ENCODE assay signal across 1 cellular context in the genomic region with DNA sequence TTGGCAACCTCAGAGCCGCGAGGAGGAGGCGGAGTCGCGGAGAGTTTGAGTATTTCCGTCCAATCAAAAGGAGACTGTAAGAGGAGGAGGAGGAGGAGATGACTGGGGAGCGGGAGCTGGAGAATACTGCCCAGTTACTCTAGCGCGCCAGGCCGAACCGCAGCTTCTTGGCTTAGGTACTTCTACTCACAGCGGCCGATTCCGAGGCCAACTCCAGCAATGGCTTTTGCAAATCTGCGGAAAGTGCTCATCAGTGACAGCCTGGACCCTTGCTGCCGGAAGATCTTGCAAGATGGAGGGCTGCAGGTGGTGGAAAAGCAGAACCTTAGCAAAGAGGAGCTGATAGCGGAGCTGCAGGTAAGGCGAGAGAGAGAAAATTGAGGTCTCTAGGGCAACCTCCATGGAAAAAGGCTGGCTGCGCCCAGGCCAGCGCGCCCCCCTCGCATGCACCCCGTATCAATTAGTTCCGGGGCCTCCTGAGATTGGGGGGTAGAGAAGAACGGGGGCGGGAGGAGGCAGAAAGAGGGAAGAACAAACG.
TF ChIP-seq lines count a peak whose summit lies in the region.

A gene (plus strand): TSS at position 131 of the 538 bp plus-strand sequence. CDS start 89 bp downstream, at position 220.

TF ChIP-seq in K562, 482 proteins besides CTCF, POLR2A, EP300 and RAD21 (continued from another document and continues in another):
- TF ChIP-seq, protein P1, sequence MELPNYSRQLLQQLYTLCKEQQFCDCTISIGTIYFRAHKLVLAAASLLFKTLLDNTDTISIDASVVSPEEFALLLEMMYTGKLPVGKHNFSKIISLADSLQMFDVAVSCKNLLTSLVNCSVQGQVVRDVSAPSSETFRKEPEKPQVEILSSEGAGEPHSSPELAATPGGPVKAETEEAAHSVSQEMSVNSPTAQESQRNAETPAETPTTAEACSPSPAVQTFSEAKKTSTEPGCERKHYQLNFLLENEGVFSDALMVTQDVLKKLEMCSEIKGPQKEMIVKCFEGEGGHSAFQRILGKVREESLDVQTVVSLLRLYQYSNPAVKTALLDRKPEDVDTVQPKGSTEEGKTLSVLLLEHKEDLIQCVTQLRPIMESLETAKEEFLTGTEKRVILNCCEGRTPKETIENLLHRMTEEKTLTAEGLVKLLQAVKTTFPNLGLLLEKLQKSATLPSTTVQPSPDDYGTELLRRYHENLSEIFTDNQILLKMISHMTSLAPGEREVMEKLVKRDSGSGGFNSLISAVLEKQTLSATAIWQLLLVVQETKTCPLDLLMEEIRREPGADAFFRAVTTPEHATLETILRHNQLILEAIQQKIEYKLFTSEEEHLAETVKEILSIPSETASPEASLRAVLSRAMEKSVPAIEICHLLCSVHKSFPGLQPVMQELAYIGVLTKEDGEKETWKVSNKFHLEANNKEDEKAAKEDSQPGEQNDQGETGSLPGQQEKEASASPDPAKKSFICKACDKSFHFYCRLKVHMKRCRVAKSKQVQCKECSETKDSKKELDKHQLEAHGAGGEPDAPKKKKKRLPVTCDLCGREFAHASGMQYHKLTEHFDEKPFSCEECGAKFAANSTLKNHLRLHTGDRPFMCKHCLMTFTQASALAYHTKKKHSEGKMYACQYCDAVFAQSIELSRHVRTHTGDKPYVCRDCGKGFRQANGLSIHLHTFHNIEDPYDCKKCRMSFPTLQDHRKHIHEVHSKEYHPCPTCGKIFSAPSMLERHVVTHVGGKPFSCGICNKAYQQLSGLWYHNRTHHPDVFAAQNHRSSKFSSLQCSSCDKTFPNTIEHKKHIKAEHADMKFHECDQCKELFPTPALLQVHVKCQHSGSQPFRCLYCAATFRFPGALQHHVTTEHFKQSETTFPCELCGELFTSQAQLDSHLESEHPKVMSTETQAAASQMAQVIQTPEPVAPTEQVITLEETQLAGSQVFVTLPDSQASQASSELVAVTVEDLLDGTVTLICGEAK (IDR thresholded peaks at IDR 0.05): peak; percentile 50; the same call in 1 of the 2 replicates
- TF ChIP-seq, protein P1 (CRISPR knock-in tag; IDR thresholded peaks at IDR 0.05): no peak
- TF ChIP-seq TBP (optimal IDR thresholded peaks at IDR 0.05; ENCODE audit: low read depth, low read length): peak; percentile 58
- no peak for TF ChIP-seq MCM3 (IDR thresholded peaks at IDR 0.05)
- 0 out of 2 replicates have a peak, but pooled peaks have one; percentile 54 for TF ChIP-seq CBX1 (IDR thresholded peaks at IDR 0.05; ENCODE audit: low read depth)
- no peak for TF ChIP-seq HDAC6 (IDR thresholded peaks at IDR 0.05; ENCODE audit: low read depth, low read length)
- no peak for TF ChIP-seq MTF1 (CRISPR knock-in tag; IDR thresholded peaks at IDR 0.05; ENCODE audit: borderline replicate concordance)
- TF ChIP-seq DDX20 (tag; IDR thresholded peaks at IDR 0.05; ENCODE audit: low read depth): no peak
- TF ChIP-seq ZNF717 (CRISPR knock-in tag; IDR thresholded peaks at IDR 0.05): no peak
- TF ChIP-seq SMAD1 (IDR thresholded peaks at IDR 0.05; ENCODE audit: low read depth, low read length, partially characterized antibody): peak; percentile 71
- TF ChIP-seq, protein P2, sequence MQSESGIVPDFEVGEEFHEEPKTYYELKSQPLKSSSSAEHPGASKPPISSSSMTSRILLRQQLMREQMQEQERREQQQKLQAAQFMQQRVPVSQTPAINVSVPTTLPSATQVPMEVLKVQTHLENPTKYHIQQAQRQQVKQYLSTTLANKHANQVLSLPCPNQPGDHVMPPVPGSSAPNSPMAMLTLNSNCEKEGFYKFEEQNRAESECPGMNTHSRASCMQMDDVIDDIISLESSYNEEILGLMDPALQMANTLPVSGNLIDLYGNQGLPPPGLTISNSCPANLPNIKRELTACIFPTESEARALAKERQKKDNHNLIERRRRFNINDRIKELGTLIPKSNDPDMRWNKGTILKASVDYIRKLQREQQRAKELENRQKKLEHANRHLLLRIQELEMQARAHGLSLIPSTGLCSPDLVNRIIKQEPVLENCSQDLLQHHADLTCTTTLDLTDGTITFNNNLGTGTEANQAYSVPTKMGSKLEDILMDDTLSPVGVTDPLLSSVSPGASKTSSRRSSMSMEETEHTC (IDR thresholded peaks at IDR 0.05): no peak
- no peak for TF ChIP-seq GTF2F1 (IDR thresholded peaks at IDR 0.05; ENCODE audit: low read depth, low read length)
- no peak for TF ChIP-seq ELF2 (CRISPR knock-in tag; IDR thresholded peaks at IDR 0.05)
- TF ChIP-seq, protein P3, sequence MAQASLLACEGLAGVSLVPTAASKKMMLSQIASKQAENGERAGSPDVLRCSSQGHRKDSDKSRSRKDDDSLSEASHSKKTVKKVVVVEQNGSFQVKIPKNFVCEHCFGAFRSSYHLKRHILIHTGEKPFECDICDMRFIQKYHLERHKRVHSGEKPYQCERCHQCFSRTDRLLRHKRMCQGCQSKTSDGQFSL (CRISPR knock-in tag; IDR thresholded peaks at IDR 0.05): 0 out of 2 replicates have a peak, but pooled peaks have one; percentile 14
- TF ChIP-seq, protein P3 (tag; IDR thresholded peaks at IDR 0.05): no peak
- TF ChIP-seq ZNF384 (IDR thresholded peaks at IDR 0.05; ENCODE audit: low read depth, low read length): 0 out of 2 replicates have a peak, but pooled peaks have one; percentile 24
- TF ChIP-seq MAZ (CRISPR knock-in tag; conservative IDR thresholded peaks at IDR 0.05 in 1 of 2, IDR thresholded peaks at IDR 0.05 in 1 of 2): peak in 1 of 2 experiments; percentile 8; a peak in 1 of 4 replicates
- TF ChIP-seq CREM (IDR thresholded peaks at IDR 0.05; ENCODE audit: low read depth): peak; percentile 29; the same call in 1 of the 2 replicates
- no peak for TF ChIP-seq ESRRA (IDR thresholded peaks at IDR 0.05; ENCODE audit: borderline replicate concordance, low read depth)
- TF ChIP-seq, protein P4, sequence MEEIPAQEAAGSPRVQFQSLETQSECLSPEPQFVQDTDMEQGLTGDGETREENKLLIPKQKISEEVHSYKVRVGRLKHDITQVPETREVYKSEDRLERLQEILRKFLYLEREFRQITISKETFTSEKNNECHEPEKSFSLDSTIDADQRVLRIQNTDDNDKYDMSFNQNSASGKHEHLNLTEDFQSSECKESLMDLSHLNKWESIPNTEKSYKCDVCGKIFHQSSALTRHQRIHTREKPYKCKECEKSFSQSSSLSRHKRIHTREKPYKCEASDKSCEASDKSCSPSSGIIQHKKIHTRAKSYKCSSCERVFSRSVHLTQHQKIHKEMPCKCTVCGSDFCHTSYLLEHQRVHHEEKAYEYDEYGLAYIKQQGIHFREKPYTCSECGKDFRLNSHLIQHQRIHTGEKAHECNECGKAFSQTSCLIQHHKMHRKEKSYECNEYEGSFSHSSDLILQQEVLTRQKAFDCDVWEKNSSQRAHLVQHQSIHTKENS (CRISPR knock-in tag; IDR thresholded peaks at IDR 0.05): no peak
- TF ChIP-seq NBN (IDR thresholded peaks at IDR 0.05; ENCODE audit: low read depth): peak; percentile 22; the same call in 1 of the 2 replicates
- TF ChIP-seq XRCC5 (IDR thresholded peaks at IDR 0.05; ENCODE audit: low read depth, low read length): no peak
- TF ChIP-seq ZNF57 (CRISPR knock-in tag; IDR thresholded peaks at IDR 0.05): no peak
- TF ChIP-seq POLR2G (IDR thresholded peaks at IDR 0.05; ENCODE audit: low read depth, low read length): peak; percentile 80
- peak; percentile 66; the same call in 1 of the 2 replicates for TF ChIP-seq SUPT5H (IDR thresholded peaks at IDR 0.05)
- TF ChIP-seq HDAC1 (IDR thresholded peaks at IDR 0.05): 0 out of 4 replicates have a peak, but pooled peaks of 1 of the 2 experiments have one; percentile 25
- TF ChIP-seq, protein P5, sequence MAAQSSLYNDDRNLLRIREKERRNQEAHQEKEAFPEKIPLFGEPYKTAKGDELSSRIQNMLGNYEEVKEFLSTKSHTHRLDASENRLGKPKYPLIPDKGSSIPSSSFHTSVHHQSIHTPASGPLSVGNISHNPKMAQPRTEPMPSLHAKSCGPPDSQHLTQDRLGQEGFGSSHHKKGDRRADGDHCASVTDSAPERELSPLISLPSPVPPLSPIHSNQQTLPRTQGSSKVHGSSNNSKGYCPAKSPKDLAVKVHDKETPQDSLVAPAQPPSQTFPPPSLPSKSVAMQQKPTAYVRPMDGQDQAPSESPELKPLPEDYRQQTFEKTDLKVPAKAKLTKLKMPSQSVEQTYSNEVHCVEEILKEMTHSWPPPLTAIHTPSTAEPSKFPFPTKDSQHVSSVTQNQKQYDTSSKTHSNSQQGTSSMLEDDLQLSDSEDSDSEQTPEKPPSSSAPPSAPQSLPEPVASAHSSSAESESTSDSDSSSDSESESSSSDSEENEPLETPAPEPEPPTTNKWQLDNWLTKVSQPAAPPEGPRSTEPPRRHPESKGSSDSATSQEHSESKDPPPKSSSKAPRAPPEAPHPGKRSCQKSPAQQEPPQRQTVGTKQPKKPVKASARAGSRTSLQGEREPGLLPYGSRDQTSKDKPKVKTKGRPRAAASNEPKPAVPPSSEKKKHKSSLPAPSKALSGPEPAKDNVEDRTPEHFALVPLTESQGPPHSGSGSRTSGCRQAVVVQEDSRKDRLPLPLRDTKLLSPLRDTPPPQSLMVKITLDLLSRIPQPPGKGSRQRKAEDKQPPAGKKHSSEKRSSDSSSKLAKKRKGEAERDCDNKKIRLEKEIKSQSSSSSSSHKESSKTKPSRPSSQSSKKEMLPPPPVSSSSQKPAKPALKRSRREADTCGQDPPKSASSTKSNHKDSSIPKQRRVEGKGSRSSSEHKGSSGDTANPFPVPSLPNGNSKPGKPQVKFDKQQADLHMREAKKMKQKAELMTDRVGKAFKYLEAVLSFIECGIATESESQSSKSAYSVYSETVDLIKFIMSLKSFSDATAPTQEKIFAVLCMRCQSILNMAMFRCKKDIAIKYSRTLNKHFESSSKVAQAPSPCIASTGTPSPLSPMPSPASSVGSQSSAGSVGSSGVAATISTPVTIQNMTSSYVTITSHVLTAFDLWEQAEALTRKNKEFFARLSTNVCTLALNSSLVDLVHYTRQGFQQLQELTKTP (IDR thresholded peaks at IDR 0.05; ENCODE audit: low read depth in 1 of 2, partially characterized antibody in 2 of 2): peak in 1 of 2 experiments; percentile 17
- peak; percentile 34; the same call in 1 of the 2 replicates for TF ChIP-seq ATF7 (IDR thresholded peaks at IDR 0.05)
- TF ChIP-seq RBFOX2 (IDR thresholded peaks at IDR 0.05; ENCODE audit: low read depth, low read length): peak; percentile 76
- TF ChIP-seq POLR2H (tag; IDR thresholded peaks at IDR 0.05; ENCODE audit: low read depth): peak; percentile 90
- TF ChIP-seq KDM5B (IDR thresholded peaks at IDR 0.05; ENCODE audit: insufficient replicate concordance, low read depth, low read length): peak; percentile 88
- no peak for TF ChIP-seq GABPB1 (CRISPR knock-in tag; IDR thresholded peaks at IDR 0.05)
- TF ChIP-seq SP1 (CRISPR knock-in tag; IDR thresholded peaks at IDR 0.05): 0 out of 2 replicates have a peak, but pooled peaks have one; percentile 23
- TF ChIP-seq FOXK1 (CRISPR knock-in tag; IDR thresholded peaks at IDR 0.05; ENCODE audit: borderline replicate concordance): 0 out of 2 replicates have a peak, but pooled peaks have one; percentile 65
- 0 out of 4 replicates have a peak, but pooled peaks of 1 of the 2 experiments have one; percentile 29 for TF ChIP-seq SRF (CRISPR knock-in tag; IDR thresholded peaks at IDR 0.05)
- TF ChIP-seq MYBL2 (IDR thresholded peaks at IDR 0.05; ENCODE audit: low read depth): no peak
- no peak for TF ChIP-seq MYBL2 (CRISPR knock-in tag; IDR thresholded peaks at IDR 0.05; ENCODE audit: borderline replicate concordance)
- TF ChIP-seq MBD2 (IDR thresholded peaks at IDR 0.05; ENCODE audit: borderline replicate concordance, low read depth): no peak
- TF ChIP-seq NR2C2 (CRISPR knock-in tag; IDR thresholded peaks at IDR 0.05): no peak
- TF ChIP-seq NR2C2 (tag; IDR thresholded peaks at IDR 0.05): peak; percentile 72; the same call in 1 of the 2 replicates
- TF ChIP-seq, protein P6, sequence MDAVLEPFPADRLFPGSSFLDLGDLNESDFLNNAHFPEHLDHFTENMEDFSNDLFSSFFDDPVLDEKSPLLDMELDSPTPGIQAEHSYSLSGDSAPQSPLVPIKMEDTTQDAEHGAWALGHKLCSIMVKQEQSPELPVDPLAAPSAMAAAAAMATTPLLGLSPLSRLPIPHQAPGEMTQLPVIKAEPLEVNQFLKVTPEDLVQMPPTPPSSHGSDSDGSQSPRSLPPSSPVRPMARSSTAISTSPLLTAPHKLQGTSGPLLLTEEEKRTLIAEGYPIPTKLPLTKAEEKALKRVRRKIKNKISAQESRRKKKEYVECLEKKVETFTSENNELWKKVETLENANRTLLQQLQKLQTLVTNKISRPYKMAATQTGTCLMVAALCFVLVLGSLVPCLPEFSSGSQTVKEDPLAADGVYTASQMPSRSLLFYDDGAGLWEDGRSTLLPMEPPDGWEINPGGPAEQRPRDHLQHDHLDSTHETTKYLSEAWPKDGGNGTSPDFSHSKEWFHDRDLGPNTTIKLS (IDR thresholded peaks at IDR 0.05; ENCODE audit: borderline replicate concordance, low read depth): peak; percentile 30; the same call in 1 of the 2 replicates
- TF ChIP-seq CEBPG (CRISPR knock-in tag; IDR thresholded peaks at IDR 0.05): peak; percentile 57; the same call in 1 of the 2 replicates
- TF ChIP-seq CEBPG (tag; conservative IDR thresholded peaks at IDR 0.05 in 1 of 2, IDR thresholded peaks at IDR 0.05 in 1 of 2): no peak
- no peak for TF ChIP-seq CBFB (CRISPR knock-in tag; IDR thresholded peaks at IDR 0.05)
- TF ChIP-seq MYC (IDR thresholded peaks at IDR 0.05; ENCODE audit: low read depth, low read length): 0 out of 2 replicates have a peak, but pooled peaks have one; percentile 20
- TF ChIP-seq MYC (CRISPR knock-in tag; IDR thresholded peaks at IDR 0.05; ENCODE audit: borderline replicate concordance, low read depth): no peak
